Comparison of ENCODE assay signal across 19 cellular contexts in the genomic region with DNA sequence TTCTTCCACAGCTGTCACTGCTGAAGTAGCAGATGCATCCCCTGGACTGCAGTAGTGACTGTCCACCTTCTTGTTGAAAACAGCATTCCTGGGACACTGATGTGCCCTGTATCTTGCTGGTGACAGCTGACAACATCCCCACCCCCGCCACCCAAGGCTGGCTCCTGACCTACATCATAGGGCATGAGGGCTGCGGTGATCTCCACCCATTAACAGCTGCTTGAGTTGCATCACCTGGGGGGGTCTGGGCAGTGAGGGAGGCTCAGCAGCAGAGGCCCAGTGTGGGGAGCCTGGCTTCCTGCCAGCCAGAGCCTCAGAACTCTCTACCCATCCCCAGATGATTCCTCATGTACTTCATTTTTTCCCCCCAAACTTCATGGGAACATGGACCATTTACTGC. TPM values are rescaled to one million over a fixed set of nuclear protein-coding genes. Genes with fewer than 3 reads are reported as not detected.
DNase-seq lines count a peak whose midpoint lies in the region; ATAC-seq and TF ChIP-seq lines count a peak whose summit lies in the region.
"Had no signal": no experiment of that assay in that cellular context is flagged by ENCODE, and none has a peak within 500 bp of the region (broad histone marks: within the 10 kb centered on the region; RNA-seq: fewer than 3 reads in every experiment).

No MANE protein-coding gene starts in this region.

- peaks cover 52% of the 10 kb centered on the region for H3K27me3 Mint-ChIP-seq in activated naive CD8-positive, alpha-beta T cell treated with anti-CD3 and anti-CD28 coated beads for 36 hours

- H3K36me3 Mint-ChIP-seq in activated naive CD8-positive, alpha-beta T cell treated with anti-CD3 and anti-CD28 coated beads for 36 hours: no peaks in the 10 kb centered on the region

- peaks cover 27% of the 10 kb centered on the region for H3K4me1 ChIP-seq in mucosa of descending colon (ENCODE audit: low read depth)

- H3K9me3 Mint-ChIP-seq in activated naive CD8-positive, alpha-beta T cell treated with anti-CD3 and anti-CD28 coated beads for 36 hours: no peaks in the 10 kb centered on the region
- H3K9me3 Mint-ChIP-seq: HFFc6; stimulated activated naive CD8-positive, alpha-beta T cell treated with anti-CD3 and anti-CD28 coated beads, Interleukin-15, Interleukin-2, amounts not matched to agents 100 ng/mL and 50 ng/mL, for 24 hours had no signal

- no peak for ATAC-seq in mucosa of descending colon
- no peak for ATAC-seq in HG02678 (IDR thresholded peaks at IDR 0.05; ENCODE audit: unreplicated experiment)
- ATAC-seq: sciatic nerve had no signal

- H3K27ac Mint-ChIP-seq in activated naive CD8-positive, alpha-beta T cell treated with anti-CD3 and anti-CD28 coated beads for 36 hours: no peak overlapping the region
- H3K27ac Mint-ChIP-seq: HFFc6; stimulated activated naive CD8-positive, alpha-beta T cell treated with anti-CD3 and anti-CD28 coated beads, Interleukin-15, Interleukin-2, amounts not matched to agents 100 ng/mL and 50 ng/mL, for 24 hours had no signal

- intact Hi-C loops in mucosa of descending colon (cut with DNase I, micrococcal nuclease): no loop called here

- H3K9me3 ChIP-seq in KOPT-K1 (ENCODE audit: insufficient read depth, low read length, poor library complexity, severe bottlenecking): no peaks in the 10 kb centered on the region
- no peaks in the 10 kb centered on the region for H3K9me3 ChIP-seq in mucosa of descending colon
- H3K9me3 ChIP-seq: adrenal gland, left ventricle myocardium inferior had no signal

- TF ChIP-seq CTCF in mucosa of descending colon (IDR thresholded peaks at IDR 0.05): no peak

- peak overlapping the region; percentile 32 for H3K27ac ChIP-seq in KOPT-K1 (ENCODE audit: low read depth, low read length, poor library complexity, severe bottlenecking)
- H3K27ac ChIP-seq in angular gyrus (ENCODE audit: low read depth, low read length): peak overlapping the region; percentile 84
- H3K27ac ChIP-seq: adrenal gland, left ventricle myocardium inferior had no signal

- H3K4me3 Mint-ChIP-seq in activated naive CD8-positive, alpha-beta T cell treated with anti-CD3 and anti-CD28 coated beads for 36 hours: no peak overlapping the region
- H3K4me3 Mint-ChIP-seq: HFFc6; stimulated activated naive CD8-positive, alpha-beta T cell treated with anti-CD3 and anti-CD28 coated beads, Interleukin-15, Interleukin-2, amounts not matched to agents 100 ng/mL and 50 ng/mL, for 24 hours had no signal

- no peaks in the 10 kb centered on the region for H3K36me3 ChIP-seq in KOPT-K1 (ENCODE audit: insufficient read depth, low read length)
- no peaks in the 10 kb centered on the region for H3K36me3 ChIP-seq in mucosa of descending colon (ENCODE audit: low read depth)
- H3K36me3 ChIP-seq: adrenal gland, left ventricle myocardium inferior had no signal

- no peak overlapping the region for H3K4me3 ChIP-seq in mucosa of descending colon
- H3K4me3 ChIP-seq: adrenal gland, left ventricle myocardium inferior had no signal

- peaks cover 4% of the 10 kb centered on the region for H3K4me1 Mint-ChIP-seq in activated naive CD8-positive, alpha-beta T cell treated with anti-CD3 and anti-CD28 coated beads for 36 hours

- DNase-seq in mucosa of descending colon (peak in 2 of 3 donors; percentile 32 to 40), superior temporal gyrus (ENCODE audit: extremely low spot score) (peak; percentile 17), NCI-H526 treated with DMSO at 0.1 percent for 48 hours (lab: John Stamatoyannopoulos, UW) (no peak)
- no peak for DNase-seq in activated naive CD8-positive, alpha-beta T cell treated with anti-CD3 and anti-CD28 coated beads for 36 hours
- DNase-seq: activated effector memory CD4-positive, alpha-beta T cell treated with anti-CD3 and anti-CD28 coated beads, Interleukin-2, amount 50 U/mL, for 16 hours; adrenal gland; central memory CD4-positive, alpha-beta T cell; effector CD8-positive, alpha-beta T cell; HFFc6; KBM-7; left ventricle myocardium inferior; NCI-H2081; NCI-H524 treated with DMSO at 0.1 percent for 48 hours; T-helper 1 cell had no signal

RNA-seq across cellular contexts. Expression of a gene that starts 4.1 kb away (rescaled TPM):
- 100 to 1,000 TPM in 1 of 3 donors, 10 to 100 TPM in 2; 48.2 to 437 (median 62.4) TPM for total RNA-seq in mucosa of descending colon
- total RNA-seq in activated naive CD8-positive, alpha-beta T cell treated with anti-CD3 and anti-CD28 coated beads for 36 hours: under 1 TPM in 1 of 2 experiments, not detected in 1; 0.35 TPM

Comparison
In these comparisons a context has a peak if more than half of its experiments do, and no peak if none do; other contexts are left out.
1. DNase-seq: peak in mucosa of descending colon (2 of 3) and superior temporal gyrus (single experiment); none in NCI-H526 treated with DMSO at 0.1 percent for 48 hours (single experiment) and activated naive CD8-positive, alpha-beta T cell treated with anti-CD3 and anti-CD28 coated beads for 36 hours (single experiment).
2. RNA of a gene that starts 4.1 kb away (total RNA-seq): 48.2 to 437 TPM in mucosa of descending colon; 0.35 TPM in activated naive CD8-positive, alpha-beta T cell treated with anti-CD3 and anti-CD28 coated beads for 36 hours; every median in the first group is over 10 times any median in the second.